9 cellular contexts compared by ENCODE assay signal in the genomic region with DNA sequence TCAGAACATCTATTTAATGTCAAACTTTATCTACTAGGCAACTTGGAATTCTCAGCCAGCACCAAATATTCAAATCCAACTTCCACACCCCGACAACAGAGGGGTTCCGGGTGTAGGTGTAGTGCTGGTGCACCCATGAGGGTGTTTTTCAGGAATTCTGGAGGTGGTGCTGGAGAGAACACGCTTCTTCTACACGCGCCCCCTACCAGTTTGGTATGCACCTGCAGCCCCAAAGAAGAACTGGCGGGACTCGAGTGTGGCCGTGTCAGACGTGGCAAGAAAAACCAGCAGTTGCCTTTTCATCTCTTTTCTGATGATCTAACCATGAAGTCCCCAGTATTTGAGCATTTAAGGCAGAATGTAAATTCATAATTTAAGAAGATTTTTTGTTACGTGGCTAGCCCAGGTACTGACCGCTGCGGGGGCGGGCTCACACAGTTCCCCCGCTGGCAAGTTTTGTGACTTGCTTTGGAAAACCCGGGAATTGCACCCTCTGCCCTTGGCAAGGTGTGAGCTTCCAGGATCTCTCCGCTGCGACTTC. TPM values are rescaled to one million over a fixed set of nuclear protein-coding genes. Genes with fewer than 3 reads are reported as not detected.
DNase-seq lines count a peak whose midpoint lies in the region; ATAC-seq and TF ChIP-seq lines count a peak whose summit lies in the region.
"Had no signal": no experiment of that assay in that cellular context is flagged by ENCODE, and none has a peak within 500 bp of the region (broad histone marks: within the 10 kb centered on the region; RNA-seq: fewer than 3 reads in every experiment).

No MANE protein-coding gene starts in this region.

- peaks cover 1% of the 10 kb centered on the region for H3K36me3 Mint-ChIP-seq in activated CD8-positive, alpha-beta memory T cell treated with anti-CD3 and anti-CD28 coated beads, Interleukin-2, amount 10 ng/mL, durations not matched to agents 7 days and 5 days

- CTCF ChIA-PET in activated CD8-positive, alpha-beta memory T cell treated with anti-CD3 and anti-CD28 coated beads, Interleukin-2, amount 10 ng/mL, durations not matched to agents 7 days and 5 days (lab: Charles Lee): interaction anchor here (1.8 kb wide), 2 partner anchors 22 to 32 kb away, joined by 4 to 5 read pairs; no protein-coding TSS in a partner anchor

- H3K27me3 Mint-ChIP-seq in activated CD8-positive, alpha-beta memory T cell treated with anti-CD3 and anti-CD28 coated beads, Interleukin-2, amount 10 ng/mL, durations not matched to agents 7 days and 5 days: peaks cover 65% of the 10 kb centered on the region

- DNase-seq in CD1c-positive myeloid dendritic cell (ENCODE audit: extremely low spot score) (peak; percentile 19), HPDE6-E6E7 (ENCODE audit: extremely low spot score) (peak; percentile 66), NCI-H82 treated with DMSO at 0.1 percent for 48 hours (lab: John Stamatoyannopoulos, UW; ENCODE audit: unreplicated experiment) (peak; percentile 57), epithelial cell of esophagus (ENCODE audit: low read depth) (peak; percentile 41), mucosa of gallbladder (ENCODE audit: low spot score) (peak; percentile 53)
- peak; percentile 53 for DNase-seq in activated CD8-positive, alpha-beta memory T cell treated with anti-CD3 and anti-CD28 coated beads, Interleukin-2, amount 10 ng/mL, durations not matched to agents 7 days and 5 days
- peak; percentile 25 for DNase-seq in stimulated activated naive CD4-positive, alpha-beta T cell treated with Interleukin-2 at 50 U/mL for 16 hours (lab: John Stamatoyannopoulos, UW)

- H3K27ac Mint-ChIP-seq in activated CD8-positive, alpha-beta memory T cell treated with anti-CD3 and anti-CD28 coated beads, Interleukin-2, amount 10 ng/mL, durations not matched to agents 7 days and 5 days: peak overlapping the region; percentile 29

- H3K4me3 Mint-ChIP-seq in activated CD8-positive, alpha-beta memory T cell treated with anti-CD3 and anti-CD28 coated beads, Interleukin-2, amount 10 ng/mL, durations not matched to agents 7 days and 5 days: peak overlapping the region; percentile 70

- H3K4me3 ChIP-seq in epithelial cell of esophagus (ENCODE audit: low read length): peak overlapping the region; percentile 45

- peaks cover 10% of the 10 kb centered on the region for H3K4me1 Mint-ChIP-seq in activated CD8-positive, alpha-beta memory T cell treated with anti-CD3 and anti-CD28 coated beads, Interleukin-2, amount 10 ng/mL, durations not matched to agents 7 days and 5 days

- peak; percentile 51 for TF ChIP-seq CTCF in epithelial cell of esophagus (IDR thresholded peaks at IDR 0.05; ENCODE audit: insufficient read depth, low read depth, low read length, missing control alignments)

- peak; percentile 64 for ATAC-seq in GM19455 (IDR thresholded peaks at IDR 0.05; ENCODE audit: unreplicated experiment)
- ATAC-seq in activated CD8-positive, alpha-beta memory T cell treated with anti-CD3 and anti-CD28 coated beads, Interleukin-2, amount 10 ng/mL, durations not matched to agents 7 days and 5 days: peak; percentile 54

- H3K9me3 Mint-ChIP-seq in activated CD8-positive, alpha-beta memory T cell treated with anti-CD3 and anti-CD28 coated beads, Interleukin-2, amount 10 ng/mL, durations not matched to agents 7 days and 5 days (ENCODE audit: low read depth): no peaks in the 10 kb centered on the region

RNA-seq across cellular contexts. Expression of gene TLCD4, which starts 0.4 kb away (rescaled TPM):
- not detected for total RNA-seq in activated CD8-positive, alpha-beta memory T cell treated with anti-CD3 and anti-CD28 coated beads, Interleukin-2, amount 10 ng/mL, durations not matched to agents 7 days and 5 days
- total RNA-seq in mucosa of gallbladder: 24.4 TPM
- total RNA-seq: T-helper 1 cell treated with Interleukin-12 subunit alpha and Interleukin-12 subunit beta and Interleukin-4 antibody, amounts not matched to agents 30 ng/mL and 1 ng/mL, for 36 hours had no signal

RNA-seq across cellular contexts. Expression of gene ALG14, which starts 44.0 kb away (rescaled TPM):
- total RNA-seq in activated CD8-positive, alpha-beta memory T cell treated with anti-CD3 and anti-CD28 coated beads, Interleukin-2, amount 10 ng/mL, durations not matched to agents 7 days and 5 days: 1 to 10 TPM; 2.6 to 2.8 TPM
- 8.5 TPM for total RNA-seq in mucosa of gallbladder

Comparison
In these comparisons a context has a peak if more than half of its experiments do, and no peak if none do; other contexts are left out.
1. Peak in every context shown above with its lines: DNase-seq, ATAC-seq and H3K4me3 ChIP-seq.
2. RNA of gene TLCD4, which starts 0.4 kb away (total RNA-seq): 24.4 TPM in mucosa of gallbladder (single experiment); not detected in activated CD8-positive, alpha-beta memory T cell treated with anti-CD3 and anti-CD28 coated beads, Interleukin-2, amount 10 ng/mL, durations not matched to agents 7 days and 5 days; every median in the first group is over 10 times any median in the second.